ENCODE assay signal across 9 cellular contexts in the genomic region with DNA sequence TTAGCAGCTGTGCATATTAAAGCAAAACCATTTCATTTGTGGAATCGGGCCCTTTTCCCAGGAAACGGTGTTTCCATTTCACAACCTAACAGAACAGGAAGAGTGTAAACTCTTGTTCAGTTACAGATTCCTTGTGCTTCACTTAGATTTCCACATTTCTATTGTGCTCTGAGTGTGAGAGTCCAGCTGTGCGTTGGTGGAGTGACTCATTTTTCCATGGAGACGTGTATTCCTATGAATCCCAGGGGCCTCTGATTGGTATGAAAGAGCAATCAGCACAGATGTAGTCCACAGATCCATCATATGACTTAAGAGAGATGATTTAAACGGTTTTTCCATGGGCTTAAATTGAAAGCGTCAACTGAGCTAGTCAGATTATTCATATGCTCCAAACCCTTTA. TPM values are rescaled to one million over a fixed set of nuclear protein-coding genes. Genes with fewer than 3 reads are reported as not detected.
DNase-seq lines count a peak whose midpoint lies in the region; ATAC-seq, FAIRE-seq and TF ChIP-seq lines count a peak whose summit lies in the region.
"Had no signal": no experiment of that assay in that cellular context is flagged by ENCODE, and none has a peak within 500 bp of the region (broad histone marks: within the 10 kb centered on the region; RNA-seq: fewer than 3 reads in every experiment).

No MANE protein-coding gene starts in this region.

- H3K9me3 ChIP-seq in lower lobe of right lung, result no peaks in the 10 kb centered on the region
- H3K9me3 ChIP-seq in transverse colon, result no peaks in the 10 kb centered on the region

- WGBS in transverse colon (ENCODE audit: low coverage in 1 of 2), 2 donors, result 48 to 53% methylated on average over 6 of the region's 6 CpGs

- H3K4me1 ChIP-seq in lower lobe of right lung (peaks cover 17% of the 10 kb centered on the region), transverse colon (peaks cover 0 to 25% (median 9%) of the 10 kb centered on the region in 4 donors)

- H3K27ac Mint-ChIP-seq in HFFc6, result peak overlapping the region; percentile 62

- H3K9me3 Mint-ChIP-seq in HFFc6, result no peaks in the 10 kb centered on the region

- peaks cover 13% of the 10 kb centered on the region for H3K4me1 Mint-ChIP-seq in HFFc6 (ENCODE audit: low read depth)

- intact Hi-C loops in lower lobe of right lung (cut with DNase I), result no loop called here
- intact Hi-C loops in transverse colon (cut with DNase I; ENCODE audit: low total_unique reads), result no loop called here

- TF ChIP-seq EP300 in transverse colon (IDR thresholded peaks at IDR 0.05; ENCODE audit: low read depth), result no peak

- in situ Hi-C loops in transverse colon (cut with MboI; ENCODE audit: low pct_ligation_motif_present in 1 of 4, low pct_unique_long_range_greater_than_20kb in 1 of 4, low sequenced_read_pairs in 3 of 4), result loop anchor here in 2 of 4 donors (10.0 kb wide), 1 partner anchor 88 kb away; no protein-coding TSS in a partner anchor

- ATAC-seq in lower lobe of right lung, result peak; percentile 67 to 76

- TF ChIP-seq POLR2A in transverse colon (IDR thresholded peaks at IDR 0.05), result no peak
- TF ChIP-seq POLR2A in GM12892 (IDR thresholded peaks at IDR 0.05; ENCODE audit: low read depth, low read length), result no peak

- H3K27me3 Mint-ChIP-seq in HFFc6 (ENCODE audit: insufficient read depth), result no peaks in the 10 kb centered on the region

- no peaks in the 10 kb centered on the region for H3K36me3 Mint-ChIP-seq in HFFc6 (ENCODE audit: low read depth)

- H3K36me3 ChIP-seq in lower lobe of right lung (no peaks in the 10 kb centered on the region), transverse colon (no peaks in the 10 kb centered on the region)

- H3K27me3 ChIP-seq in lower lobe of right lung (ENCODE audit: low read depth), result no peaks in the 10 kb centered on the region
- H3K27me3 ChIP-seq in transverse colon, result no peaks in the 10 kb centered on the region

- no peak for TF ChIP-seq CTCF in HFFc6 (IDR thresholded peaks at IDR 0.05)
- no peak for TF ChIP-seq CTCF in cardiac fibroblast (IDR thresholded peaks at IDR 0.05; ENCODE audit: low read depth, low read length)
- no peak for TF ChIP-seq CTCF in lower lobe of right lung (IDR thresholded peaks at IDR 0.05)
- no peak for TF ChIP-seq CTCF in transverse colon (IDR thresholded peaks at IDR 0.05)

- H3K27ac ChIP-seq in lower lobe of right lung, result peak overlapping the region; percentile 58
- H3K27ac ChIP-seq in transverse colon, result peak overlapping the region; percentile 54 to 71 (median 65)

- peak overlapping the region; percentile 13 for H3K4me3 Mint-ChIP-seq in HFFc6

- no peak for FAIRE-seq in GM12892 (lab: Jason Lieb, UNC)

- DNase-seq in HFFc6 (peak; percentile 75), cardiac fibroblast (ENCODE audit: low read depth in 2 of 2) (peak; percentile 98 to 99), lower lobe of right lung (no peak), transverse colon (peak; percentile 20), kidney glomerular epithelial cell (lab: John Stamatoyannopoulos, UW) (no peak), GM12892 (ENCODE audit: insufficient read length) (no peak), pons (ENCODE audit: low spot score) (no peak), germinal center (ENCODE audit: low spot score) (no peak)
- DNase-seq: activated T-cell treated with anti-CD3 and anti-CD28 coated beads, Interleukin-2, amount 50 U/mL, for 48 hours had no signal

- no peak overlapping the region for H3K4me3 ChIP-seq in cardiac fibroblast (replicated peaks in 1 of 2; ENCODE audit: low read depth in 2 of 2, low read length in 2 of 2)
- no peak overlapping the region for H3K4me3 ChIP-seq in lower lobe of right lung
- H3K4me3 ChIP-seq in transverse colon, result no peak overlapping the region

RNA-seq across cellular contexts. Expression of gene CAVIN1, which starts 13.3 kb away (rescaled TPM):
- total RNA-seq in HFFc6 (2021; fragmentation: NEBNext Ultra II Directional; extraction: Animal tissue kit (Norgen Biotek cat#: 25700)), result 1,000 to 10,000 TPM; 1,059 to 1,221 (median 1,100) TPM
- total RNA-seq in lower lobe of right lung, result 269 TPM
- total RNA-seq in transverse colon, result 100 to 1,000 TPM in 1 of 4 donors, 10 to 100 TPM in 3; 53.7 to 135 (median 69.2) TPM
- 1.9 TPM for polyA plus RNA-seq in GM12892 (2012; ENCODE audit: missing spikeins)

RNA-seq across cellular contexts. Expression of gene ATP6V0A1, which starts 22.3 kb away (rescaled TPM):
- total RNA-seq in HFFc6 (2021; fragmentation: NEBNext Ultra II Directional; extraction: Animal tissue kit (Norgen Biotek cat#: 25700)), result 10 to 100 TPM; 29.6 to 56.7 (median 37.1) TPM
- 107 TPM for total RNA-seq in lower lobe of right lung
- total RNA-seq in transverse colon, result 100 to 1,000 TPM in 2 of 4 donors, 10 to 100 TPM in 2; 91.8 to 313 (median 115) TPM
- 25.0 TPM for polyA plus RNA-seq in GM12892 (2012; ENCODE audit: missing spikeins)

RNA-seq across cellular contexts. Expression of gene STAT3, which starts 48.2 kb away (rescaled TPM):
- 10 to 100 TPM; 65.3 to 74.5 (median 68.8) TPM for total RNA-seq in HFFc6 (2021; fragmentation: NEBNext Ultra II Directional; extraction: Animal tissue kit (Norgen Biotek cat#: 25700))
- total RNA-seq in lower lobe of right lung (278 TPM), transverse colon (100 to 1,000 TPM; 110 to 156 (median 130) TPM)
- polyA plus RNA-seq in GM12892 (2012; ENCODE audit: missing spikeins), result 66.7 TPM

Comparison
In these comparisons a context has a peak if more than half of its experiments do, and no peak if none do; other contexts are left out.
1. DNase-seq: peak in HFFc6 (single experiment), cardiac fibroblast (2 of 2) and transverse colon (single experiment); none in lower lobe of right lung (single experiment), kidney glomerular epithelial cell (single experiment), GM12892 (single experiment), pons (single experiment) and germinal center (single experiment).